Comparison of ENCODE assay signal across 8 cellular contexts in the genomic region with DNA sequence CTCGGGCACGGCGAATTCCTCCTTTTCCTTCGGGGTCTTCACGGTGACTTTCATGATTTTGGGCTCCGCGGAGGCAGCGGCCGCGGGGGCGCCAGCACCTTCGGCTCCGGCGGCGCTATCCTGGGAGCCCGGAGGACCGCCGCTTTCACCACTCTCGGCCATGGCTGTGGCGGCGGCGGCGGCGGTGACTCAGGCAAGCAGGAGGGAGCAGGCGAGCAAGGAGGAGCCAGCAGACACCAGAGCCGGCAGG. TPM values are rescaled to one million over a fixed set of nuclear protein-coding genes. Genes with fewer than 3 reads are reported as not detected.
DNase-seq lines count a peak whose midpoint lies in the region; ATAC-seq and TF ChIP-seq lines count a peak whose summit lies in the region.

No MANE protein-coding gene starts in this region.

- peak overlapping the region; percentile 99 for H3K9ac ChIP-seq in HUES64 (ENCODE audit: low read depth, low read length)

- peaks cover 11% of the 10 kb centered on the region for H3K4me1 Mint-ChIP-seq in progenitor cell of endocrine pancreas (ENCODE audit: low read depth)

- no peaks in the 10 kb centered on the region for H3K36me3 ChIP-seq in HUES64 (ENCODE audit: insufficient read depth, low read length)

- H3K27ac Mint-ChIP-seq in progenitor cell of endocrine pancreas, result peak overlapping the region; percentile 99

- H3K27me3 Mint-ChIP-seq in progenitor cell of endocrine pancreas, result no peaks in the 10 kb centered on the region

- H3K27ac ChIP-seq in HUES64 (ENCODE audit: low read depth, low read length), result peak overlapping the region; percentile 99

- H3K4me1 ChIP-seq in HUES64 (ENCODE audit: insufficient read depth, low read length), result peaks cover 9% of the 10 kb centered on the region

- H3K27me3 ChIP-seq in HUES64 (ENCODE audit: insufficient read depth, low read length), result no peaks in the 10 kb centered on the region

- peaks cover 6% of the 10 kb centered on the region for H3K36me3 Mint-ChIP-seq in progenitor cell of endocrine pancreas (ENCODE audit: insufficient read depth)

- H3K9me3 Mint-ChIP-seq in progenitor cell of endocrine pancreas (ENCODE audit: low read depth), result peaks cover 4% of the 10 kb centered on the region

- H3K4me3 Mint-ChIP-seq in progenitor cell of endocrine pancreas (ENCODE audit: low read depth), result peak overlapping the region; percentile 94

- under 1% methylated on average over 26 of the region's 26 CpGs for WGBS in HUES64

- no peak for TF ChIP-seq CTCF in fibroblast of the aortic adventitia (IDR thresholded peaks at IDR 0.05; ENCODE audit: insufficient read depth, low read length)
- TF ChIP-seq CTCF in progenitor cell of endocrine pancreas (IDR thresholded peaks at IDR 0.05; ENCODE audit: unreplicated experiment), result no peak

- ATAC-seq in GM21619 (IDR thresholded peaks at IDR 0.05; ENCODE audit: unreplicated experiment), result peak; percentile 45

- DNase-seq in GM04504 (ENCODE audit: low read depth) (peak; percentile 50), fibroblast of the aortic adventitia (ENCODE audit: low read depth) (no peak), progenitor cell of endocrine pancreas (ENCODE audit: low spot score, unreplicated experiment) (no peak), GM19240 (ENCODE audit: insufficient read length, low spot score) (no peak), cerebellar cortex (ENCODE audit: low spot score) (no peak)
- peak; percentile 73 for DNase-seq in activated CD8-positive, alpha-beta memory T cell treated with anti-CD3 and anti-CD28 coated beads, Interleukin-2, amount 50 U/mL, for 4 hours

- H3K4me3 ChIP-seq in HUES64 (ENCODE audit: low read length), result peak overlapping the region; percentile 95
- H3K4me3 ChIP-seq in fibroblast of the aortic adventitia (ENCODE audit: low read depth, low read length), result peak overlapping the region; percentile 95

- 0 out of 2 replicates have a peak, but pooled peaks cover 3% of the 10 kb centered on the region for H3K9me3 ChIP-seq in HUES64 (ENCODE audit: insufficient read depth, low read depth, low read length)

RNA-seq across cellular contexts. Expression of gene UBQLN1, which starts 0.3 kb away (rescaled TPM):
- polyA plus RNA-seq in HUES64 (2013, experiment 1 of 2), result 98.6 TPM
- 104 TPM for polyA plus RNA-seq in HUES64 (2013, experiment 2 of 2)
- total RNA-seq in fibroblast of the aortic adventitia (ENCODE audit: low replicate concordance) (33.2 and 112 TPM in 2 replicates), progenitor cell of endocrine pancreas (103 and 108 TPM in 2 replicates)

Comparison
In these comparisons a context has a peak if more than half of its experiments do, and no peak if none do; other contexts are left out.
1. DNase-seq: peak in GM04504 (single experiment) and activated CD8-positive, alpha-beta memory T cell treated with anti-CD3 and anti-CD28 coated beads, Interleukin-2, amount 50 U/mL, for 4 hours (single experiment); none in fibroblast of the aortic adventitia (single experiment), progenitor cell of endocrine pancreas (single experiment), GM19240 (single experiment) and cerebellar cortex (single experiment).